In genomic region chr13:77300176-77301141, GRCh38 we compare ENCODE assay signal across 9 cellular contexts. TPM values are rescaled to one million over a fixed set of nuclear protein-coding genes. Genes with fewer than 3 reads are reported as not detected.
A peak's percentile ranks its signal among the peaks of the same experiment; 100 is the strongest.
DNase-seq lines count a peak whose midpoint lies in the region; ATAC-seq and TF ChIP-seq lines count a peak whose summit lies in the region.
"Had no signal": no experiment of that assay in that cellular context is flagged by ENCODE, and none has a peak within 500 bp of the region (broad histone marks: within the 10 kb centered on the region; RNA-seq: fewer than 3 reads in every experiment).

No MANE protein-coding gene starts in this region.

- H3K36me3 Mint-ChIP-seq in activated T-helper 17 cell treated with anti-CD3 and anti-CD28 coated beads, Interleukin-2, amount 50 U/mL, for 72 hours (ENCODE audit: low read depth): peaks cover 14% of the 10 kb centered on the region

- H3K27ac Mint-ChIP-seq in activated T-helper 17 cell treated with anti-CD3 and anti-CD28 coated beads, Interleukin-2, amount 50 U/mL, for 72 hours: no peak overlapping the region

- H3K27ac ChIP-seq in BLaER1 (no peak overlapping the region), lung (ENCODE audit: low read depth in 1 of 2, low read length in 1 of 2) (peak overlapping the region in 1 of 2 donors; percentile 85)

- TF ChIP-seq CTCF in lung (IDR thresholded peaks at IDR 0.05; ENCODE audit: control extremely low read depth, extremely low read depth) (no peak), GM10266 (IDR thresholded peaks at IDR 0.05; ENCODE audit: control insufficient read depth, insufficient read depth, low read depth, missing control alignments) (no peak)

- H3K4me3 ChIP-seq in BLaER1 (no peak overlapping the region), lung (no peak overlapping the region)

- H3K9me3 Mint-ChIP-seq in activated T-helper 17 cell treated with anti-CD3 and anti-CD28 coated beads, Interleukin-2, amount 50 U/mL, for 72 hours: peaks cover 3% of the 10 kb centered on the region

- peak overlapping the region; percentile 35; the same call in 1 of the 2 replicates for H3K4me2 ChIP-seq in BLaER1

- H3K9me3 ChIP-seq in BLaER1 (peaks cover 6% of the 10 kb centered on the region; the same call in 1 of the 2 replicates), lung (ENCODE audit: control insufficient read depth in 2 of 2, insufficient read depth in 1 of 2, low read length in 1 of 2) (no peaks in the 10 kb centered on the region)

- peak overlapping the region; percentile 6 for H3K4me3 Mint-ChIP-seq in activated T-helper 17 cell treated with anti-CD3 and anti-CD28 coated beads, Interleukin-2, amount 50 U/mL, for 72 hours

- WGBS in lung, 2 donors: 30 to 38% methylated on average over 6 of the region's 6 CpGs

- no peak overlapping the region for H3K9ac ChIP-seq in BLaER1

- no peaks in the 10 kb centered on the region for H3K27me3 ChIP-seq in BLaER1
- no peaks in the 10 kb centered on the region for H3K27me3 ChIP-seq in lung (ENCODE audit: control insufficient read depth, insufficient read depth)

- DNase-seq in lung (ENCODE audit: low spot score) (no peak), retina (no peak), NCI-H446 treated with DMSO at 0.1 percent for 48 hours (lab: John Stamatoyannopoulos, UW) (no peak), GM10266 (ENCODE audit: extremely low spot score) (no peak)
- DNase-seq: NCI-H1092 treated with DMSO at 0.1 percent for 48 hours had no signal

- peak; percentile 44 for ATAC-seq in HG02885 (IDR thresholded peaks at IDR 0.05; ENCODE audit: poor library complexity, unreplicated experiment)
- no peak for ATAC-seq in activated T-helper 17 cell treated with anti-CD3 and anti-CD28 coated beads, Interleukin-2, amount 50 U/mL, for 72 hours (replicated peaks)
- peak; percentile 66 for ATAC-seq in lung (ENCODE audit: insufficient read depth, low FRiP score)
- no peak for ATAC-seq in HG02884 (IDR thresholded peaks at IDR 0.05; ENCODE audit: unreplicated experiment)

- H3K4me1 ChIP-seq in BLaER1 (peaks cover 29% of the 10 kb centered on the region), lung (ENCODE audit: control insufficient read depth in 2 of 2, insufficient read depth in 2 of 2, low read length in 2 of 2) (peaks cover 3 to 9% of the 10 kb centered on the region in 2 donors)

- H4K20me1 ChIP-seq in BLaER1: peaks cover 95% of the 10 kb centered on the region

- H3K36me3 ChIP-seq in BLaER1 (peaks cover 23% of the 10 kb centered on the region), lung (ENCODE audit: control insufficient read depth in 2 of 2, insufficient read depth in 2 of 2, low read length in 2 of 2) (peaks cover 2 to 6% of the 10 kb centered on the region in 2 donors)

- peaks cover 44% of the 10 kb centered on the region for H3K4me1 Mint-ChIP-seq in activated T-helper 17 cell treated with anti-CD3 and anti-CD28 coated beads, Interleukin-2, amount 50 U/mL, for 72 hours

- no peaks in the 10 kb centered on the region for H3K27me3 Mint-ChIP-seq in activated T-helper 17 cell treated with anti-CD3 and anti-CD28 coated beads, Interleukin-2, amount 50 U/mL, for 72 hours

RNA-seq across cellular contexts. Expression of gene MYCBP2, which starts 26.4 kb away (rescaled TPM):
- total RNA-seq in activated T-helper 17 cell treated with anti-CD3 and anti-CD28 coated beads, Interleukin-2, amount 50 U/mL, for 72 hours: 100 to 1,000 TPM in 1 of 2 donors, 10 to 100 TPM in 1; 69.1 to 101 TPM
- total RNA-seq in lung: 100 to 1,000 TPM in 1 of 2 donors, 10 to 100 TPM in 1; 87.7 to 130 TPM
- polyA plus RNA-seq in lung: 10 to 100 TPM; 23.2 to 28.1 TPM

Comparison
In these comparisons a context has a peak if more than half of its experiments do, and no peak if none do; other contexts are left out.
1. ATAC-seq: peak in HG02885 (single experiment) and lung (single experiment); none in activated T-helper 17 cell treated with anti-CD3 and anti-CD28 coated beads, Interleukin-2, amount 50 U/mL, for 72 hours (single experiment) and HG02884 (single experiment).